34 cellular contexts compared by ENCODE assay signal in genomic region chr10:71675295-71675970, GRCh38. TPM values are rescaled to one million over a fixed set of nuclear protein-coding genes. Genes with fewer than 3 reads are reported as not detected.
"Had no signal": no experiment of that assay in that cellular context is flagged by ENCODE, and none has a peak within 500 bp of the region (broad histone marks: within the 10 kb centered on the region; RNA-seq: fewer than 3 reads in every experiment).

No MANE protein-coding gene starts in this region.

- H3K4me1 ChIP-seq: ascending aorta had no signal

- H3K27ac Mint-ChIP-seq: activated B cell treated with CpG ODN at 0.5 μM for 24 hours; activated CD8-positive, alpha-beta T cell treated with anti-CD3 and anti-CD28 coated beads for 36 hours; activated naive CD8-positive, alpha-beta T cell; activated T-helper 17 cell treated with anti-CD3 and anti-CD28 coated beads, Interleukin-2, amount 50 U/mL, for 72 hours; brain; effector memory CD8-positive, alpha-beta T cell; T-helper 17 cell; T-helper 2 cell treated with Interferon-gamma antibody and Interleukin-4, amounts not matched to agents 5 μg/mL and 100 μg/mL, for 36 hours had no signal

- ATAC-seq: activated CD4-positive, CD25-positive, alpha-beta regulatory T cell treated with anti-CD3 and anti-CD28 coated beads, Interleukin-2, amount 50 U/mL, for 24 hours; activated CD8-positive, alpha-beta T cell treated with anti-CD3 and anti-CD28 coated beads for 36 hours; activated T-cell treated with anti-CD3 and anti-CD28 coated beads, Interleukin-2, amount 50 U/mL, for 4 hours; activated T-helper 17 cell treated with anti-CD3 and anti-CD28 coated beads, Interleukin-2, amount 50 U/mL, for 72 hours; effector memory CD8-positive, alpha-beta T cell; esophagus mucosa; gastrocnemius medialis; heart right ventricle; T-helper 17 cell had no signal

- H3K4me3 Mint-ChIP-seq: activated B cell treated with CpG ODN at 0.5 μM for 24 hours; activated CD8-positive, alpha-beta T cell treated with anti-CD3 and anti-CD28 coated beads for 36 hours; activated naive CD8-positive, alpha-beta T cell; activated T-cell treated with anti-CD3 and anti-CD28 coated beads, Interleukin-2, amount 50 U/mL, for 4 hours; activated T-helper 17 cell treated with anti-CD3 and anti-CD28 coated beads, Interleukin-2, amount 50 U/mL, for 72 hours; brain; effector memory CD8-positive, alpha-beta T cell; T-helper 17 cell; T-helper 2 cell treated with Interferon-gamma antibody and Interleukin-4, amounts not matched to agents 5 μg/mL and 100 μg/mL, for 36 hours had no signal

- H3K27me3 Mint-ChIP-seq: activated CD8-positive, alpha-beta T cell treated with anti-CD3 and anti-CD28 coated beads for 36 hours; activated naive CD8-positive, alpha-beta T cell; activated T-helper 17 cell treated with anti-CD3 and anti-CD28 coated beads, Interleukin-2, amount 50 U/mL, for 72 hours; brain had no signal

- H3K36me3 ChIP-seq: ascending aorta, gastrocnemius medialis, heart right ventricle had no signal

- H3K9me3 Mint-ChIP-seq: activated B cell treated with CpG ODN at 0.5 μM for 24 hours; activated CD8-positive, alpha-beta T cell treated with anti-CD3 and anti-CD28 coated beads for 36 hours; activated T-cell treated with anti-CD3 and anti-CD28 coated beads, Interleukin-2, amount 50 U/mL, for 4 hours; activated T-helper 17 cell treated with anti-CD3 and anti-CD28 coated beads, Interleukin-2, amount 50 U/mL, for 72 hours; effector memory CD8-positive, alpha-beta T cell; T-helper 2 cell treated with Interferon-gamma antibody and Interleukin-4, amounts not matched to agents 5 μg/mL and 100 μg/mL, for 36 hours had no signal

- H3K27me3 ChIP-seq: ascending aorta, gastrocnemius medialis, heart right ventricle, hepatocyte had no signal

- H3K4me2 ChIP-seq: hepatocyte had no signal

- H3K79me2 ChIP-seq: hepatocyte had no signal

- H3K9me3 ChIP-seq: ascending aorta, gastrocnemius medialis, heart right ventricle had no signal

- FAIRE-seq: colon had no signal

- H3K36me3 Mint-ChIP-seq: activated naive CD8-positive, alpha-beta T cell; brain had no signal

- H3K27ac ChIP-seq: ascending aorta, gastrocnemius medialis, heart right ventricle, hepatocyte, WERI-Rb-1 had no signal

- H2AFZ ChIP-seq: hepatocyte had no signal

- H3K4me3 ChIP-seq: ascending aorta, gastrocnemius medialis, heart right ventricle, hepatocyte had no signal

- DNase-seq: activated B cell treated with CpG ODN at 0.5 μM for 24 hours; activated CD4-positive, alpha-beta T cell treated with anti-CD3 and anti-CD28 coated beads for 48 hours; activated CD4-positive, alpha-beta T cell treated with anti-CD3 and anti-CD28 coated beads, Interleukin-2, amount 50 U/mL, for 1 hour; activated CD4-positive, alpha-beta T cell treated with anti-CD3 and anti-CD28 coated beads, Interleukin-2, amount 50 U/mL, for 48 hours; activated CD8-positive, alpha-beta memory T cell treated with anti-CD3 and anti-CD28 coated beads for 24 hours; activated CD8-positive, alpha-beta T cell treated with anti-CD3 and anti-CD28 coated beads for 36 hours; activated effector memory CD4-positive, alpha-beta T cell treated with Interleukin-2 at 50 U/mL for 16 hours; activated gamma-delta T cell treated with Interleukin-2 at 50 U/mL for 16 hours; activated naive CD4-positive, alpha-beta T cell treated with anti-CD3 and anti-CD28 coated beads, Interleukin-2, amount 50 U/mL, for 16 hours; activated naive CD4-positive, alpha-beta T cell treated with Interleukin-2 at 50 U/mL for 16 hours; activated T-cell treated with anti-CD3 and anti-CD28 coated beads, Interleukin-2, amount 50 U/mL, for 4 hours; caudate nucleus; cortex of kidney; dermis blood vessel endothelial cell; effector CD4-positive, alpha-beta T cell; effector memory CD8-positive, alpha-beta T cell; foreskin fibroblast; gastrocnemius medialis; heart right ventricle; T-helper 1 cell; T-helper 17 cell; T1000; WERI-Rb-1 had no signal

- H3K4me1 Mint-ChIP-seq: brain had no signal

RNA-seq across cellular contexts. Expression of gene C10orf105, which starts 44.1 kb away (rescaled TPM):
- total RNA-seq: activated B cell treated with CpG ODN at 0.5 μM for 24 hours, ascending aorta, chondrocyte, epithelial cell of proximal tubule, esophagus mucosa, gastrocnemius medialis, hepatocyte had no signal
- polyA plus RNA-seq: hepatocyte had no signal
